Comparison of ENCODE assay signal across 13 cellular contexts in genomic region chr1:197464039-197464438, GRCh38.
DNase-seq lines count a peak whose midpoint lies in the region; ATAC-seq and TF ChIP-seq lines count a peak whose summit lies in the region.
"Had no signal": no experiment of that assay in that cellular context is flagged by ENCODE, and none has a peak within 500 bp of the region (broad histone marks: within the 10 kb centered on the region; RNA-seq: fewer than 3 reads in every experiment).

No MANE protein-coding gene starts in this region.

- H3K9me3 ChIP-seq in body of pancreas (no peaks in the 10 kb centered on the region), left lung (no peaks in the 10 kb centered on the region), testis (no peaks in the 10 kb centered on the region)

- H3K27me3 ChIP-seq in body of pancreas (no peaks in the 10 kb centered on the region), left lung (no peaks in the 10 kb centered on the region), testis (no peaks in the 10 kb centered on the region)

- H3K4me1 ChIP-seq in body of pancreas (peaks cover 17% of the 10 kb centered on the region), left lung (peaks cover 0 to 7% of the 10 kb centered on the region in 2 donors), testis (peaks cover 20% of the 10 kb centered on the region)

- intact Hi-C loops in body of pancreas (cut with DNase I) (no loop called here), left lung (cut with DNase I) (no loop called here), testis (cut with DNase I; ENCODE audit: low total_unique reads) (no loop called here)

- WGBS in body of pancreas, 2 donors = 3 to 13% methylated on average over 7 of the region's 7 CpGs
- 25 to 47% methylated on average over 7 of the region's 7 CpGs for WGBS in testis, 2 donors

- TF ChIP-seq CTCF in body of pancreas (IDR thresholded peaks at IDR 0.05) = no peak
- TF ChIP-seq CTCF in left lung (IDR thresholded peaks at IDR 0.05) = no peak
- TF ChIP-seq CTCF in testis (IDR thresholded peaks at IDR 0.05) = no peak

- H3K36me3 ChIP-seq in body of pancreas (replicated peaks in 1 of 2; ENCODE audit: insufficient read depth in 1 of 2, low read depth in 2 of 2) (no peaks in the 10 kb centered on the region), left lung (no peaks in the 10 kb centered on the region), testis (ENCODE audit: low read depth, missing control alignments) (no peaks in the 10 kb centered on the region)

- TF ChIP-seq POLR2A in body of pancreas (IDR thresholded peaks at IDR 0.05) (no peak), testis (IDR thresholded peaks at IDR 0.05) (no peak)

- H3K4me3 ChIP-seq in body of pancreas (no peak overlapping the region), left lung (no peak overlapping the region), testis (no peak overlapping the region)

- DNase-seq in DMS 273 (lab: John Stamatoyannopoulos, UW; ENCODE audit: unreplicated experiment) (peak; percentile 65), DMS 273 treated with DMSO at 0.1 percent for 48 hours (lab: John Stamatoyannopoulos, UW) (no peak), body of pancreas (peak; percentile 13 to 48 (median 22)), left lung (peak in 1 of 2 donors; percentile 34), testis (peak; percentile 78), MV-4-11 (lab: John Stamatoyannopoulos, UW) (no peak), NCI-H1105 treated with DMSO at 0.1 percent for 48 hours (lab: John Stamatoyannopoulos, UW) (no peak)
- DNase-seq: amniotic stem cell; kidney; NCI-H1694; stimulated activated CD4-positive, alpha-beta T cell treated with anti-CD3 and anti-CD28 coated beads, Interleukin-4, amount 100 ng/mL, for 1 hour had no signal

- H3K27ac ChIP-seq in body of pancreas (peak overlapping the region in 2 of 4 donors; percentile 42 to 64), left lung (no peak overlapping the region), testis (peak overlapping the region; percentile 31 to 79)
- H3K27ac ChIP-seq: 22Rv1 had no signal

- ATAC-seq in body of pancreas (peak; percentile 84), left lung (peak; percentile 89), HG03565 (IDR thresholded peaks at IDR 0.05; ENCODE audit: unreplicated experiment) (no peak)

Comparison
In these comparisons a context has a peak if more than half of its experiments do, and no peak if none do; other contexts are left out.
1. DNase-seq: peak in DMS 273 (single experiment), body of pancreas (4 of 4) and testis (single experiment); none in DMS 273 treated with DMSO at 0.1 percent for 48 hours (single experiment), MV-4-11 (single experiment) and NCI-H1105 treated with DMSO at 0.1 percent for 48 hours (single experiment).
2. H3K27ac ChIP-seq: peak in testis (2 of 2); none in left lung (0 of 2).